In the genomic region with DNA sequence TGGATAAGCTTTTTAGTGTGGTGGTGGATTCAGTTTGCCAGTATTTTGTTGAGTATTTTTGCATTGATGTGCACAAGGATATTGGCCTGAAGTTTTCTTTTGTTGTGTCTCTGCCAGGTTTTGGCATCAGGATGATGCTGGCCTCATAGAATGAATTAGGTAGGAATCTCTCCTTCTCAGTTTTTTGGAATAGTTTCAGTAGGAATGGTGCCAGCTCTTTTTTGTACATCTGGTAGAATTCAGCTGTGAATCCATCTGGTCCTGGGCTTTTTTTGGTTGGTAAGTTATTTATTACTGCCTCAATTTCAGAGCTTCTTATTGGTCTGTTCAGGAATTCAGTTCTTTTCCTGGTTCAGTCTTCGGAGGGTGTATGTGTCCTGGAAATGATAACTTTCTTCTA, we compare ENCODE assay signal across 7 cellular contexts.
DNase-seq lines count a peak whose midpoint lies in the region; FAIRE-seq and TF ChIP-seq lines count a peak whose summit lies in the region.
"Not testable (repeated sequence)": the region's sequence is repeated elsewhere in the genome, so short reads cannot be mapped to it uniquely, and the experiment has no call there.

No MANE protein-coding gene starts in this region.

- peak; percentile 71 for DNase-seq in ACHN
- DNase-seq in DMS 273 treated with DMSO at 0.1 percent for 48 hours (lab: John Stamatoyannopoulos, UW), result peak; percentile 36
- not testable (repeated sequence) for DNase-seq in H54 (ENCODE audit: insufficient read length, low spot score); SK-N-SH
- peak; percentile 14 for DNase-seq in NCI-H2171 treated with DMSO at 0.1 percent for 48 hours (lab: John Stamatoyannopoulos, UW)
- DNase-seq in inferior parietal cortex (ENCODE audit: extremely low spot score), result peak; percentile 42
- DNase-seq in superior temporal gyrus (ENCODE audit: extremely low spot score), result peak; percentile 35

- 62% methylated on average over 1 of the region's 1 CpG for WGBS in SK-N-SH (ENCODE audit: low lambda C conversion rate)

- POLR2A ChIA-PET in SK-N-SH (lab: Yijun Ruan, JAX), result not testable (repeated sequence)

- H3K9ac ChIP-seq in SK-N-SH, result not testable (repeated sequence)

- TF ChIP-seq CTCF in SK-N-SH (IDR thresholded peaks at IDR 0.05), result not testable (repeated sequence)

- CTCF ChIA-PET in SK-N-SH (lab: Yijun Ruan, JAX), result interaction anchor here (1.0 to 1.8 kb wide), 5 partner anchors 10 to 709 kb away, joined by 3 to 9 read pairs (median 5); a partner anchor contains a TSS

- not testable (repeated sequence) for H4K20me1 ChIP-seq in SK-N-SH (ENCODE audit: insufficient read depth)

- H3K9me2 ChIP-seq in SK-N-SH, result not testable (repeated sequence)

- H3F3A ChIP-seq in SK-N-SH (replicated peaks; ENCODE audit: insufficient read depth), result not testable (repeated sequence)

- H3K4me1 ChIP-seq in SK-N-SH (ENCODE audit: control insufficient read depth in 1 of 2, insufficient read depth in 2 of 2, low read depth in 1 of 2, low read length in 1 of 2), result not testable (repeated sequence)

- not testable (repeated sequence) for H3K4me3 ChIP-seq in SK-N-SH (ENCODE audit: low read depth in 2 of 2, low read length in 1 of 2)

- not testable (repeated sequence) for H3K36me3 ChIP-seq in SK-N-SH (replicated peaks in 1 of 2; ENCODE audit: control insufficient read depth in 1 of 2, insufficient read depth in 2 of 2, low read length in 1 of 2)

- not testable (repeated sequence) for H3K4me2 ChIP-seq in SK-N-SH

- H3K27me3 ChIP-seq in SK-N-SH (ENCODE audit: insufficient read depth), result not testable (repeated sequence)

- in situ Hi-C loops in ACHN (cut with HindIII; ENCODE audit: low pct_ligation_motif_present, low pct_unique_long_range_greater_than_20kb, low sequenced_read_pairs), result not testable (repeated sequence)

- peak; percentile 36 for FAIRE-seq in H54 (lab: Jason Lieb, UNC)

- H2AFZ ChIP-seq in SK-N-SH (ENCODE audit: low read depth), result not testable (repeated sequence)

- H3K79me2 ChIP-seq in SK-N-SH (ENCODE audit: insufficient read depth), result not testable (repeated sequence)

- not testable (repeated sequence) for TF ChIP-seq POLR2A in H54 (IDR thresholded peaks at IDR 0.05; ENCODE audit: low read depth, low read length)

- not testable (repeated sequence) for H3K27ac ChIP-seq in SK-N-SH (ENCODE audit: low read depth in 2 of 2, low read length in 1 of 2)

- H3K9me3 ChIP-seq in SK-N-SH, result not testable (repeated sequence)

- TF ChIP-seq RAD21 in SK-N-SH (IDR thresholded peaks at IDR 0.05; ENCODE audit: low read length), result not testable (repeated sequence)

- not testable (repeated sequence) for TF ChIP-seq EP300 in SK-N-SH (IDR thresholded peaks at IDR 0.05; ENCODE audit: borderline replicate concordance in 1 of 2, low read depth in 1 of 2, low read length in 1 of 2)

TF ChIP-seq in SK-N-SH, 30 proteins besides CTCF, POLR2A, EP300 and RAD21:
- TF ChIP-seq TCF12 (IDR thresholded peaks at IDR 0.05), result 0 out of 2 replicates have a peak, but pooled peaks have one; percentile 11
